Comparison of ENCODE assay signal across 8 cellular contexts in genomic region chr6:155091756-155092155, GRCh38.
"Had no signal": no experiment of that assay in that cellular context is flagged by ENCODE, and none has a peak within 500 bp of the region (broad histone marks: within the 10 kb centered on the region; RNA-seq: fewer than 3 reads in every experiment).

No MANE protein-coding gene starts in this region.

- H3K36me3 ChIP-seq: HAP-1 had no signal

- ATAC-seq: K562 had no signal

- DNase-seq: GM23248, GOT3, H7, KG1 had no signal

- H2AFZ ChIP-seq: GM23248 had no signal

- H3K9ac ChIP-seq: GM23248 had no signal

- H3K4me1 ChIP-seq: HAP-1 had no signal

- H3K9me3 ChIP-seq: HAP-1 had no signal

- FAIRE-seq: HepG2, K562 had no signal

- H3K27ac ChIP-seq: GM23248, HL-60 had no signal

- H3K4me3 ChIP-seq: GM23248, HAP-1, K562 had no signal
